1 cellular context compared by ENCODE assay signal in genomic region chr13:32315255-32316029, GRCh38.
TF ChIP-seq lines count a peak whose summit lies in the region.

Gene BRCA2 (plus strand): TSS chr13:32315508. CDS start chr13:32316461, 953 bp downstream.
Gene ZAR1L (minus strand): TSS chr13:32315363. CDS start chr13:32311925, 3,438 bp downstream.

TF ChIP-seq in K562, 482 proteins besides CTCF, POLR2A, EP300 and RAD21 (continued from another document and continues in another):
- TF ChIP-seq MYNN (IDR thresholded peaks at IDR 0.05), result 0 out of 2 replicates have a peak, but pooled peaks have one; percentile 52
- no peak for TF ChIP-seq MYNN (CRISPR knock-in tag; IDR thresholded peaks at IDR 0.05)
- no peak for TF ChIP-seq NR1H2 (CRISPR knock-in tag; IDR thresholded peaks at IDR 0.05)
- TF ChIP-seq ZNF282 (CRISPR knock-in tag; IDR thresholded peaks at IDR 0.05), result no peak
- TF ChIP-seq HDAC3 (IDR thresholded peaks at IDR 0.05; ENCODE audit: borderline replicate concordance, partially characterized antibody), result no peak
- TF ChIP-seq KDM1A (IDR thresholded peaks at IDR 0.05), result no peak
- TF ChIP-seq RBBP5 (IDR thresholded peaks at IDR 0.05; ENCODE audit: borderline replicate concordance, insufficient read depth, low read length, poor library complexity, severe bottlenecking), result no peak
- TF ChIP-seq BACH1 (tag; IDR thresholded peaks at IDR 0.05), result no peak
- no peak for TF ChIP-seq PYGO2 (tag; IDR thresholded peaks at IDR 0.05)
- TF ChIP-seq CREM (IDR thresholded peaks at IDR 0.05; ENCODE audit: low read depth), result peak; percentile 93
- TF ChIP-seq BCOR (IDR thresholded peaks at IDR 0.05), result no peak
- TF ChIP-seq MAZ (CRISPR knock-in tag; conservative IDR thresholded peaks at IDR 0.05 in 1 of 2, IDR thresholded peaks at IDR 0.05 in 1 of 2), result peak; percentile 33 to 49; a peak in 1 of 4 replicates
- TF ChIP-seq NCOA1 (IDR thresholded peaks at IDR 0.05; ENCODE audit: low read depth), result no peak
- TF ChIP-seq ZNF778 (CRISPR knock-in tag; IDR thresholded peaks at IDR 0.05), result no peak
- TF ChIP-seq MITF (IDR thresholded peaks at IDR 0.05), result peak; percentile 47; the same call in 1 of the 2 replicates
- no peak for TF ChIP-seq HSF4 (CRISPR knock-in tag; IDR thresholded peaks at IDR 0.05; ENCODE audit: borderline replicate concordance)
- peak; percentile 44; the same call in 1 of the 2 replicates for TF ChIP-seq NFRKB (IDR thresholded peaks at IDR 0.05; ENCODE audit: low read depth)
- no peak for TF ChIP-seq CSDE1 (IDR thresholded peaks at IDR 0.05)
- TF ChIP-seq SMARCA4 (IDR thresholded peaks at IDR 0.05), result peak; percentile 65; the same call in 1 of the 2 replicates
- TF ChIP-seq ZNF511 (CRISPR knock-in tag; IDR thresholded peaks at IDR 0.05), result no peak; the same call in 1 of the 2 replicates
- TF ChIP-seq MAX (CRISPR knock-in tag; IDR thresholded peaks at IDR 0.05), result peak; percentile 84
- no peak for TF ChIP-seq LARP7 (IDR thresholded peaks at IDR 0.05)
- no peak for TF ChIP-seq SMARCB1 (IDR thresholded peaks at IDR 0.05; ENCODE audit: insufficient read length, low read depth)
- TF ChIP-seq FOXM1 (IDR thresholded peaks at IDR 0.05; ENCODE audit: low read depth), result no peak
- no peak for TF ChIP-seq FOXM1 (CRISPR knock-in tag; IDR thresholded peaks at IDR 0.05; ENCODE audit: low read depth)
- TF ChIP-seq RHOXF2B (CRISPR knock-in tag; conservative IDR thresholded peaks at IDR 0.05), result no peak
- TF ChIP-seq ZBTB12 (CRISPR knock-in tag; IDR thresholded peaks at IDR 0.05), result peak; percentile 80
- TF ChIP-seq RNF219 (CRISPR knock-in tag; IDR thresholded peaks at IDR 0.05), result no peak
- no peak for TF ChIP-seq ZNF407 (IDR thresholded peaks at IDR 0.05; ENCODE audit: low read depth)
- TF ChIP-seq ZNF764 (CRISPR knock-in tag; IDR thresholded peaks at IDR 0.05; ENCODE audit: low read depth), result no peak
- no peak for TF ChIP-seq IFI16 (CRISPR knock-in tag; IDR thresholded peaks at IDR 0.05)
- TF ChIP-seq CAMTA2 (CRISPR knock-in tag; conservative IDR thresholded peaks at IDR 0.05), result no peak
- TF ChIP-seq MLLT1 (IDR thresholded peaks at IDR 0.05), result no peak
- no peak for TF ChIP-seq HIVEP1 (CRISPR knock-in tag; IDR thresholded peaks at IDR 0.05)
- TF ChIP-seq SAP30 (IDR thresholded peaks at IDR 0.05; ENCODE audit: borderline replicate concordance, insufficient read depth, low read depth, low read length, poor library complexity, severe bottlenecking), result peak; percentile 95
- no peak; a peak in 1 of 4 replicates for TF ChIP-seq SRF (CRISPR knock-in tag; IDR thresholded peaks at IDR 0.05)
- TF ChIP-seq TOE1 (IDR thresholded peaks at IDR 0.05; ENCODE audit: borderline replicate concordance), result peak; percentile 49; the same call in 1 of the 2 replicates
- no peak for TF ChIP-seq TOE1 (CRISPR knock-in tag; IDR thresholded peaks at IDR 0.05; ENCODE audit: borderline replicate concordance, low read depth)
- TF ChIP-seq ZBED1 (IDR thresholded peaks at IDR 0.05), result no peak
- TF ChIP-seq NKRF (IDR thresholded peaks at IDR 0.05; ENCODE audit: borderline replicate concordance), result peak; percentile 70; the same call in 1 of the 2 replicates
- no peak for TF ChIP-seq TSC22D4 (tag; IDR thresholded peaks at IDR 0.05)
